Comparison of ENCODE assay signal across 1 cellular context in genomic region chr17:47650525-47651522, GRCh38.
TF ChIP-seq lines count a peak whose summit lies in the region.

No MANE protein-coding gene starts in this region.

TF ChIP-seq in GM12878, 131 proteins besides CTCF, POLR2A, EP300 and RAD21 (continued from another document and continues in another):
- TF ChIP-seq E4F1 (IDR thresholded peaks at IDR 0.05; ENCODE audit: borderline replicate concordance, partially characterized antibody) (no peak), NR2C1 (IDR thresholded peaks at IDR 0.05) (peak; percentile 31; the same call in 1 of the 2 replicates), CREM (IDR thresholded peaks at IDR 0.05; ENCODE audit: low read depth) (peak; percentile 53; the same call in 1 of the 2 replicates), SMARCA5 (IDR thresholded peaks at IDR 0.05) (no peak), NR2F1 (conservative IDR thresholded peaks at IDR 0.05) (0 out of 2 replicates have a peak, but pooled peaks have one; percentile 7), STAT1 (conservative IDR thresholded peaks at IDR 0.05) (no peak), ZNF24 (IDR thresholded peaks at IDR 0.05) (no peak), CHD4 (IDR thresholded peaks at IDR 0.05) (no peak), TBL1XR1 (IDR thresholded peaks at IDR 0.05; ENCODE audit: low read depth, low read length) (0 out of 2 replicates have a peak, but pooled peaks have one; percentile 52), NKRF (conservative IDR thresholded peaks at IDR 0.05) (peak; percentile 51; the same call in 1 of the 2 replicates), CEBPZ (IDR thresholded peaks at IDR 0.05; ENCODE audit: low read depth, low read length) (no peak), CBX3 (IDR thresholded peaks at IDR 0.05; ENCODE audit: borderline replicate concordance, low read depth) (no peak), EGR1 (IDR thresholded peaks at IDR 0.05; ENCODE audit: borderline replicate concordance in 1 of 2, low read depth in 2 of 2, low read length in 2 of 2) (peak in 1 of 2 experiments; percentile 67; a peak in 1 of 3 replicates), NFXL1 (IDR thresholded peaks at IDR 0.05; ENCODE audit: borderline replicate concordance) (no peak), YY1 (IDR thresholded peaks at IDR 0.05; ENCODE audit: low read depth, low read length) (peak; percentile 24; the same call in 1 of the 2 replicates), BMI1 (IDR thresholded peaks at IDR 0.05; ENCODE audit: borderline replicate concordance) (no peak), E2F4 (IDR thresholded peaks at IDR 0.05; ENCODE audit: low read depth, low read length) (0 out of 2 replicates have a peak, but pooled peaks have one; percentile 45), STAT3 (IDR thresholded peaks at IDR 0.05; ENCODE audit: low read depth, low read length) (no peak), BCL11A (IDR thresholded peaks at IDR 0.05; ENCODE audit: low read depth, low read length) (no peak), ZSCAN29 (IDR thresholded peaks at IDR 0.05) (no peak), ZNF622 (IDR thresholded peaks at IDR 0.05) (peak; percentile 76), YBX1 (IDR thresholded peaks at IDR 0.05) (no peak), CEBPB (IDR thresholded peaks at IDR 0.05; ENCODE audit: borderline replicate concordance in 1 of 2, low read depth in 2 of 2, low read length in 2 of 2) (no peak), KAT2A (conservative IDR thresholded peaks at IDR 0.05; ENCODE audit: control insufficient read depth, low read depth, low read length) (no peak), EED (IDR thresholded peaks at IDR 0.05; ENCODE audit: low read depth) (no peak), ATF2 (IDR thresholded peaks at IDR 0.05; ENCODE audit: low read length) (no peak), CBX5 (IDR thresholded peaks at IDR 0.05; ENCODE audit: low read depth) (no peak), MYB (IDR thresholded peaks at IDR 0.05; ENCODE audit: borderline replicate concordance, low read depth, low read length) (no peak), ZBED1 (IDR thresholded peaks at IDR 0.05; ENCODE audit: borderline replicate concordance) (no peak), SIN3A (IDR thresholded peaks at IDR 0.05; ENCODE audit: low read depth, low read length) (0 out of 2 replicates have a peak, but pooled peaks have one; percentile 35), PAX8 (IDR thresholded peaks at IDR 0.05) (no peak), PAX5 (IDR thresholded peaks at IDR 0.05; ENCODE audit: borderline replicate concordance, low read depth, low read length) (no peak), ZNF274 (IDR thresholded peaks at IDR 0.05; ENCODE audit: insufficient read depth, insufficient read length) (no peak), ZNF384 (IDR thresholded peaks at IDR 0.05; ENCODE audit: borderline replicate concordance, low read depth, low read length) (no peak), EZH2 (IDR thresholded peaks at IDR 0.05; ENCODE audit: borderline replicate concordance, control insufficient read depth, low read depth, low read length) (no peak), PBX3 (IDR thresholded peaks at IDR 0.05; ENCODE audit: insufficient replicate concordance, low read depth, low read length) (no peak), IRF4 (IDR thresholded peaks at IDR 0.05; ENCODE audit: low read depth, low read length) (no peak), TARDBP (IDR thresholded peaks at IDR 0.05; ENCODE audit: borderline replicate concordance) (no peak), BCL3 (IDR thresholded peaks at IDR 0.05; ENCODE audit: borderline replicate concordance, insufficient read depth, low read depth, low read length, poor library complexity, severe bottlenecking) (no peak), POU2F2 (IDR thresholded peaks at IDR 0.05; ENCODE audit: borderline replicate concordance, low read depth, low read length) (no peak), RB1 (IDR thresholded peaks at IDR 0.05; ENCODE audit: borderline replicate concordance) (peak; percentile 58; the same call in 1 of the 2 replicates), IKZF2 (IDR thresholded peaks at IDR 0.05) (no peak), POLR2AphosphoS2 (IDR thresholded peaks at IDR 0.05; ENCODE audit: low read depth, low read length) (no peak), IRF5 (IDR thresholded peaks at IDR 0.05; ENCODE audit: borderline replicate concordance) (no peak), RELB (IDR thresholded peaks at IDR 0.05; ENCODE audit: low read depth) (peak; percentile 42; the same call in 1 of the 2 replicates)
